Comparison of ENCODE assay signal across 14 cellular contexts in the genomic region with DNA sequence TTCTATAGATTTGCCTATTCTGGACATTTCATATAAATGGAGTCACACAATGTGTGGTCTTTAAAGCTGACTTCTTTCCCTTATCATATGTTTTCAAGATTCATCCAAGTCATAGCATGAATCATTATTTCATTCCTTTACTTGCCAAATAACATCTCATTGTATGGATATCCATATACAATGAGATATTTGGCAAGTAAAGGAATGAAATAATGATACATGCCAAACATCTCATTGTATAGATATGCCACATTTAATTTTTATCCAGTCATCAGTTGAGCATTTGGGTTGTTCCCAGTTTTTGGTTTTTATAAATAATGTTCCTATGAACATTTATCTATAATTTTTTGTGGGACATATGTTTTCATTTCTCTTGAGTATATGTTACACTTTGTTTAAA. TPM values are rescaled to one million over a fixed set of nuclear protein-coding genes. Genes with fewer than 3 reads are reported as not detected.
DNase-seq lines count a peak whose midpoint lies in the region; ATAC-seq, FAIRE-seq and TF ChIP-seq lines count a peak whose summit lies in the region.
"Had no signal": no experiment of that assay in that cellular context is flagged by ENCODE, and none has a peak within 500 bp of the region (broad histone marks: within the 10 kb centered on the region; RNA-seq: fewer than 3 reads in every experiment).

No MANE protein-coding gene starts in this region.

- H3K36me3 ChIP-seq in bronchial epithelial cell (ENCODE audit: control insufficient read depth, insufficient read depth, low read length): no peaks in the 10 kb centered on the region
- H3K36me3 ChIP-seq: BLaER1 treated with 17β-estradiol and CSF1 and Interleukin-3, amounts not matched to agents 10 nM and 100 nM had no signal

- in situ Hi-C loops in KBM-7 (cut with MboI; ENCODE audit: low pct_unique_long_range_greater_than_20kb, low sequenced_read_pairs): no loop called here

- DNase-seq in HS-5 (ENCODE audit: low read depth) (peak; percentile 78), bronchial epithelial cell (ENCODE audit: low read depth) (peak; percentile 69), fibroblast of the aortic adventitia (ENCODE audit: low read depth) (peak; percentile 12), AG08395 (ENCODE audit: low spot score) (no peak), KBM-7 (no peak)
- no peak for DNase-seq in stimulated activated CD8-positive, alpha-beta memory T cell treated with anti-CD3 and anti-CD28 coated beads, Interleukin-4, amount 100 ng/mL, for 48 hours
- DNase-seq: CD4-positive, CD25-positive, alpha-beta regulatory T cell; H7 had no signal

- no peak for TF ChIP-seq CTCF in bronchial epithelial cell (IDR thresholded peaks at IDR 0.05; ENCODE audit: insufficient read depth, low read length, severe bottlenecking)
- no peak for TF ChIP-seq CTCF in fibroblast of the aortic adventitia (IDR thresholded peaks at IDR 0.05; ENCODE audit: insufficient read depth, low read length)

- H3K27me3 ChIP-seq in bronchial epithelial cell (ENCODE audit: control insufficient read depth, insufficient read depth, low read length): no peaks in the 10 kb centered on the region
- H3K27me3 ChIP-seq: BLaER1 treated with 17β-estradiol and CSF1 and Interleukin-3, amounts not matched to agents 10 nM and 100 nM had no signal

- no peak for FAIRE-seq in bronchial epithelial cell (lab: Jason Lieb, UNC)
- FAIRE-seq: HepG2, HTR-8/SVneo had no signal

- no peak overlapping the region for H3K4me3 ChIP-seq in bronchial epithelial cell (ENCODE audit: low read depth, low read length)
- H3K4me3 ChIP-seq in fibroblast of the aortic adventitia (ENCODE audit: low read depth, low read length): no peak overlapping the region
- H3K4me3 ChIP-seq: BLaER1 treated with 17β-estradiol and CSF1 and Interleukin-3, amounts not matched to agents 10 nM and 100 nM; GM23338 had no signal

- ATAC-seq in HG02623 (IDR thresholded peaks at IDR 0.05; ENCODE audit: unreplicated experiment): no peak
- ATAC-seq: GM23338 had no signal

RNA-seq across cellular contexts. Expression of a gene that starts 20.5 kb away (rescaled TPM):
- not detected in 2 replicates for total RNA-seq in bronchial epithelial cell
- total RNA-seq in fibroblast of the aortic adventitia (ENCODE audit: low replicate concordance): 0.18 TPM in 1 of 2 replicates, not detected in the other
- total RNA-seq: A673; CD4-positive, CD25-positive, alpha-beta regulatory T cell; GM23338; H7; HepG2 had no signal

Comparison
In these comparisons a context has a peak if more than half of its experiments do, and no peak if none do; other contexts are left out.
1. DNase-seq: peak in HS-5 (single experiment), bronchial epithelial cell (single experiment) and fibroblast of the aortic adventitia (single experiment); none in stimulated activated CD8-positive, alpha-beta memory T cell treated with anti-CD3 and anti-CD28 coated beads, Interleukin-4, amount 100 ng/mL, for 48 hours (single experiment), AG08395 (single experiment) and KBM-7 (single experiment).